1 cellular context compared by ENCODE assay signal in the genomic region with DNA sequence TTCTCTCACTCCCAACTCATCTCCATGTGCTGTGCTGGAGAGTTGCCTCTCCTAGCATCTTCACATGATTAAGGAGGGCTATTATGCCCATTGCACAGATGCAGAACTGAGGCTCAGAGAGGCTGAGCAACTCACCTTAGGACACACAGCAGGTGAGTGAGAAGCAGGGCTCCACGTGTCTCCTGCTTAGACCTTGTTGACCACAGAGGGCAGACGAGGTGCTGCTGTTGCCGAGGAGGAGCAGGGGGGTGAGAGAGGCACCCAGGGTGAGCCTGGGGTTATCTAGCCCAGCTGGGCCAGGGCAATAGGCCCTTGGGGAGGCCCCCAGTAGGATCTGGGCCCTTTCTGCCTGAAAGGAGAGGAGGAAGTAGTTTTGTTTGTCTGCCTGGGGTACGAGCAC.
TF ChIP-seq lines count a peak whose summit lies in the region.

No MANE protein-coding gene starts in this region.

TF ChIP-seq in K562, 482 proteins besides CTCF, POLR2A, EP300 and RAD21:
- TF ChIP-seq, protein P1, sequence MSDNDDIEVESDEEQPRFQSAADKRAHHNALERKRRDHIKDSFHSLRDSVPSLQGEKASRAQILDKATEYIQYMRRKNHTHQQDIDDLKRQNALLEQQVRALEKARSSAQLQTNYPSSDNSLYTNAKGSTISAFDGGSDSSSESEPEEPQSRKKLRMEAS (CRISPR knock-in tag; IDR thresholded peaks at IDR 0.05): peak; percentile 89
- TF ChIP-seq ZNF830 (CRISPR knock-in tag; IDR thresholded peaks at IDR 0.05) (0 out of 2 replicates have a peak, but pooled peaks have one; percentile 47), NCOR1 (IDR thresholded peaks at IDR 0.05) (0 out of 2 replicates have a peak, but pooled peaks have one; percentile 11), ATF7 (IDR thresholded peaks at IDR 0.05) (0 out of 2 replicates have a peak, but pooled peaks have one; percentile 17), FOXM1 (IDR thresholded peaks at IDR 0.05; ENCODE audit: low read depth) (0 out of 2 replicates have a peak, but pooled peaks have one; percentile 32), FOXM1 (CRISPR knock-in tag; IDR thresholded peaks at IDR 0.05; ENCODE audit: low read depth) (no peak), ZNF121 (CRISPR knock-in tag; conservative IDR thresholded peaks at IDR 0.05) (peak; percentile 79; the same call in 1 of the 2 replicates), ZNF589 (CRISPR knock-in tag; IDR thresholded peaks at IDR 0.05; ENCODE audit: low read depth) (no peak), MIER1 (IDR thresholded peaks at IDR 0.05; ENCODE audit: low read depth) (no peak), RFX5 (IDR thresholded peaks at IDR 0.05; ENCODE audit: low read depth, low read length) (no peak), TAF9B (IDR thresholded peaks at IDR 0.05; ENCODE audit: partially characterized antibody) (no peak), ZNF347 (CRISPR knock-in tag; IDR thresholded peaks at IDR 0.05; ENCODE audit: low read depth) (no peak), ZNF384 (IDR thresholded peaks at IDR 0.05; ENCODE audit: low read depth, low read length) (no peak), PTBP1 (IDR thresholded peaks at IDR 0.05; ENCODE audit: low read depth, low read length) (peak; percentile 98), CHD4 (IDR thresholded peaks at IDR 0.05; ENCODE audit: insufficient read depth, insufficient replicate concordance, low read depth, low read length, poor library complexity, severe bottlenecking) (peak; percentile 96), L3MBTL2 (IDR thresholded peaks at IDR 0.05) (0 out of 2 replicates have a peak, but pooled peaks have one; percentile 36), TCF3 (CRISPR knock-in tag; IDR thresholded peaks at IDR 0.05) (peak; percentile 6; the same call in 1 of the 2 replicates), DACH1 (IDR thresholded peaks at IDR 0.05; ENCODE audit: partially characterized antibody) (peak; percentile 58), HDGF (IDR thresholded peaks at IDR 0.05) (peak; percentile 60; the same call in 1 of the 2 replicates), SETDB1 (IDR thresholded peaks at IDR 0.05; ENCODE audit: low read length) (no peak), KDM1A (IDR thresholded peaks at IDR 0.05) (peak; percentile 75 to 90), HDAC1 (IDR thresholded peaks at IDR 0.05) (peak in 1 of 2 experiments; percentile 47; a peak in 1 of 4 replicates), TRIM24 (IDR thresholded peaks at IDR 0.05) (peak in 1 of 2 experiments; percentile 33; a peak in 1 of 4 replicates), CBX3 (IDR thresholded peaks at IDR 0.05; ENCODE audit: borderline replicate concordance in 1 of 2, low read length in 2 of 2) (peak in 1 of 2 experiments; percentile 94; a peak in 2 of 3 replicates), CBFA2T2 (conservative IDR thresholded peaks at IDR 0.05) (0 out of 2 replicates have a peak, but pooled peaks have one; percentile 10), IFI16 (CRISPR knock-in tag; IDR thresholded peaks at IDR 0.05) (no peak), NR2C1 (IDR thresholded peaks at IDR 0.05) (peak; percentile 52), NR2C1 (tag; IDR thresholded peaks at IDR 0.05) (no peak), FOXK2 (conservative IDR thresholded peaks at IDR 0.05 in 1 of 2, IDR thresholded peaks at IDR 0.05 in 1 of 2; ENCODE audit: low read depth in 2 of 2) (peak; percentile 44 to 54; a peak in 3 of 4 replicates), RBM25 (IDR thresholded peaks at IDR 0.05; ENCODE audit: low read depth, low read length, severe bottlenecking) (peak; percentile 95), ZNF644 (tag; IDR thresholded peaks at IDR 0.05; ENCODE audit: low read depth) (no peak), CBX1 (IDR thresholded peaks at IDR 0.05; ENCODE audit: low read depth) (peak; percentile 99; the same call in 1 of the 2 replicates), RHOXF2B (CRISPR knock-in tag; conservative IDR thresholded peaks at IDR 0.05) (no peak), MYC (IDR thresholded peaks at IDR 0.05; ENCODE audit: low read depth, low read length) (peak; percentile 57), MYC (CRISPR knock-in tag; IDR thresholded peaks at IDR 0.05; ENCODE audit: borderline replicate concordance, low read depth) (no peak), CBFA2T3 (IDR thresholded peaks at IDR 0.05) (peak; percentile 35), SMARCB1 (IDR thresholded peaks at IDR 0.05; ENCODE audit: insufficient read length, low read depth) (no peak), SMARCA5 (IDR thresholded peaks at IDR 0.05) (peak; percentile 99), ZNF311 (CRISPR knock-in tag; IDR thresholded peaks at IDR 0.05) (no peak), BRD9 (IDR thresholded peaks at IDR 0.05; ENCODE audit: low read depth, partially characterized antibody) (peak; percentile 91), ADNP (tag; IDR thresholded peaks at IDR 0.05) (peak; percentile 89), HDAC2 (IDR thresholded peaks at IDR 0.05) (peak; percentile 88), BCOR (IDR thresholded peaks at IDR 0.05) (peak; percentile 99), ZFP36 (IDR thresholded peaks at IDR 0.05; ENCODE audit: low read depth, low read length, partially characterized antibody) (peak; percentile 96), RCOR1 (IDR thresholded peaks at IDR 0.05; ENCODE audit: borderline replicate concordance in 1 of 2, low read depth in 2 of 2, low read length in 2 of 2) (peak; percentile 11 to 90; a peak in 2 of 4 replicates), RFX7 (CRISPR knock-in tag; IDR thresholded peaks at IDR 0.05) (no peak), ESRRA (IDR thresholded peaks at IDR 0.05; ENCODE audit: borderline replicate concordance, low read depth) (peak; percentile 47; the same call in 1 of the 2 replicates), ZNF23 (CRISPR knock-in tag; IDR thresholded peaks at IDR 0.05) (no peak), RNF2 (IDR thresholded peaks at IDR 0.05) (peak; percentile 56; the same call in 1 of the 2 replicates)
- TF ChIP-seq, protein P2, sequence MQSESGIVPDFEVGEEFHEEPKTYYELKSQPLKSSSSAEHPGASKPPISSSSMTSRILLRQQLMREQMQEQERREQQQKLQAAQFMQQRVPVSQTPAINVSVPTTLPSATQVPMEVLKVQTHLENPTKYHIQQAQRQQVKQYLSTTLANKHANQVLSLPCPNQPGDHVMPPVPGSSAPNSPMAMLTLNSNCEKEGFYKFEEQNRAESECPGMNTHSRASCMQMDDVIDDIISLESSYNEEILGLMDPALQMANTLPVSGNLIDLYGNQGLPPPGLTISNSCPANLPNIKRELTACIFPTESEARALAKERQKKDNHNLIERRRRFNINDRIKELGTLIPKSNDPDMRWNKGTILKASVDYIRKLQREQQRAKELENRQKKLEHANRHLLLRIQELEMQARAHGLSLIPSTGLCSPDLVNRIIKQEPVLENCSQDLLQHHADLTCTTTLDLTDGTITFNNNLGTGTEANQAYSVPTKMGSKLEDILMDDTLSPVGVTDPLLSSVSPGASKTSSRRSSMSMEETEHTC (IDR thresholded peaks at IDR 0.05): no peak
- TF ChIP-seq, protein P3, sequence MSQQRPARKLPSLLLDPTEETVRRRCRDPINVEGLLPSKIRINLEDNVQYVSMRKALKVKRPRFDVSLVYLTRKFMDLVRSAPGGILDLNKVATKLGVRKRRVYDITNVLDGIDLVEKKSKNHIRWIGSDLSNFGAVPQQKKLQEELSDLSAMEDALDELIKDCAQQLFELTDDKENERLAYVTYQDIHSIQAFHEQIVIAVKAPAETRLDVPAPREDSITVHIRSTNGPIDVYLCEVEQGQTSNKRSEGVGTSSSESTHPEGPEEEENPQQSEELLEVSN (IDR thresholded peaks at IDR 0.05; ENCODE audit: borderline replicate concordance in 1 of 2, extremely low read depth in 1 of 2, insufficient read depth in 1 of 2, insufficient read length in 1 of 2, low read depth in 1 of 2, low read length in 1 of 2, poor library complexity in 1 of 2, severe bottlenecking in 1 of 2): peak in 1 of 2 experiments; percentile 27
- TF ChIP-seq, protein P4, sequence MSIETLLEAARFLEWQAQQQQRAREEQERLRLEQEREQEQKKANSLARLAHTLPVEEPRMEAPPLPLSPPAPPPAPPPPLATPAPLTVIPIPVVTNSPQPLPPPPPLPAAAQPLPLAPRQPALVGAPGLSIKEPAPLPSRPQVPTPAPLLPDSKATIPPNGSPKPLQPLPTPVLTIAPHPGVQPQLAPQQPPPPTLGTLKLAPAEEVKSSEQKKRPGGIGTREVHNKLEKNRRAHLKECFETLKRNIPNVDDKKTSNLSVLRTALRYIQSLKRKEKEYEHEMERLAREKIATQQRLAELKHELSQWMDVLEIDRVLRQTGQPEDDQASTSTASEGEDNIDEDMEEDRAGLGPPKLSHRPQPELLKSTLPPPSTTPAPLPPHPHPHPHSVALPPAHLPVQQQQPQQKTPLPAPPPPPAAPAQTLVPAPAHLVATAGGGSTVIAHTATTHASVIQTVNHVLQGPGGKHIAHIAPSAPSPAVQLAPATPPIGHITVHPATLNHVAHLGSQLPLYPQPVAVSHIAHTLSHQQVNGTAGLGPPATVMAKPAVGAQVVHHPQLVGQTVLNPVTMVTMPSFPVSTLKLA (conservative IDR thresholded peaks at IDR 0.05): peak; percentile 60 to 77; a peak in 3 of 4 replicates
- TF ChIP-seq, protein P5, sequence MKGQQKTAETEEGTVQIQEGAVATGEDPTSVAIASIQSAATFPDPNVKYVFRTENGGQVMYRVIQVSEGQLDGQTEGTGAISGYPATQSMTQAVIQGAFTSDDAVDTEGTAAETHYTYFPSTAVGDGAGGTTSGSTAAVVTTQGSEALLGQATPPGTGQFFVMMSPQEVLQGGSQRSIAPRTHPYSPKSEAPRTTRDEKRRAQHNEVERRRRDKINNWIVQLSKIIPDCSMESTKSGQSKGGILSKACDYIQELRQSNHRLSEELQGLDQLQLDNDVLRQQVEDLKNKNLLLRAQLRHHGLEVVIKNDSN (CRISPR knock-in tag; IDR thresholded peaks at IDR 0.05): peak; percentile 73
- TF ChIP-seq, protein P6, sequence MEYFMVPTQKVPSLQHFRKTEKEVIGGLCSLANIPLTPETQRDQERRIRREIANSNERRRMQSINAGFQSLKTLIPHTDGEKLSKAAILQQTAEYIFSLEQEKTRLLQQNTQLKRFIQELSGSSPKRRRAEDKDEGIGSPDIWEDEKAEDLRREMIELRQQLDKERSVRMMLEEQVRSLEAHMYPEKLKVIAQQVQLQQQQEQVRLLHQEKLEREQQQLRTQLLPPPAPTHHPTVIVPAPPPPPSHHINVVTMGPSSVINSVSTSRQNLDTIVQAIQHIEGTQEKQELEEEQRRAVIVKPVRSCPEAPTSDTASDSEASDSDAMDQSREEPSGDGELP (CRISPR knock-in tag; IDR thresholded peaks at IDR 0.05; ENCODE audit: borderline replicate concordance): peak; percentile 90
- TF ChIP-seq, protein P7, sequence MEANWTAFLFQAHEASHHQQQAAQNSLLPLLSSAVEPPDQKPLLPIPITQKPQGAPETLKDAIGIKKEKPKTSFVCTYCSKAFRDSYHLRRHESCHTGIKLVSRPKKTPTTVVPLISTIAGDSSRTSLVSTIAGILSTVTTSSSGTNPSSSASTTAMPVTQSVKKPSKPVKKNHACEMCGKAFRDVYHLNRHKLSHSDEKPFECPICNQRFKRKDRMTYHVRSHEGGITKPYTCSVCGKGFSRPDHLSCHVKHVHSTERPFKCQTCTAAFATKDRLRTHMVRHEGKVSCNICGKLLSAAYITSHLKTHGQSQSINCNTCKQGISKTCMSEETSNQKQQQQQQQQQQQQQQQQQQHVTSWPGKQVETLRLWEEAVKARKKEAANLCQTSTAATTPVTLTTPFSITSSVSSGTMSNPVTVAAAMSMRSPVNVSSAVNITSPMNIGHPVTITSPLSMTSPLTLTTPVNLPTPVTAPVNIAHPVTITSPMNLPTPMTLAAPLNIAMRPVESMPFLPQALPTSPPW (CRISPR knock-in tag; IDR thresholded peaks at IDR 0.05): peak; percentile 79
- TF ChIP-seq, protein P8, sequence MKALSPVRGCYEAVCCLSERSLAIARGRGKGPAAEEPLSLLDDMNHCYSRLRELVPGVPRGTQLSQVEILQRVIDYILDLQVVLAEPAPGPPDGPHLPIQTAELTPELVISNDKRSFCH (CRISPR knock-in tag; IDR thresholded peaks at IDR 0.05): no peak
- TF ChIP-seq, protein P8 (tag; IDR thresholded peaks at IDR 0.05): 0 out of 2 replicates have a peak, but pooled peaks have one; percentile 35
- TF ChIP-seq, protein P9, sequence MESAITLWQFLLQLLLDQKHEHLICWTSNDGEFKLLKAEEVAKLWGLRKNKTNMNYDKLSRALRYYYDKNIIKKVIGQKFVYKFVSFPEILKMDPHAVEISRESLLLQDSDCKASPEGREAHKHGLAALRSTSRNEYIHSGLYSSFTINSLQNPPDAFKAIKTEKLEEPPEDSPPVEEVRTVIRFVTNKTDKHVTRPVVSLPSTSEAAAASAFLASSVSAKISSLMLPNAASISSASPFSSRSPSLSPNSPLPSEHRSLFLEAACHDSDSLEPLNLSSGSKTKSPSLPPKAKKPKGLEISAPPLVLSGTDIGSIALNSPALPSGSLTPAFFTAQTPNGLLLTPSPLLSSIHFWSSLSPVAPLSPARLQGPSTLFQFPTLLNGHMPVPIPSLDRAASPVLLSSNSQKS (CRISPR knock-in tag; IDR thresholded peaks at IDR 0.05): no peak
